ENCODE assay signal across 9 cellular contexts in genomic region chr12:11621797-11622423, GRCh38. TPM values are rescaled to one million over a fixed set of nuclear protein-coding genes. Genes with fewer than 3 reads are reported as not detected.
DNase-seq lines count a peak whose midpoint lies in the region; ATAC-seq and TF ChIP-seq lines count a peak whose summit lies in the region.
"Had no signal": no experiment of that assay in that cellular context is flagged by ENCODE, and none has a peak within 500 bp of the region (broad histone marks: within the 10 kb centered on the region; RNA-seq: fewer than 3 reads in every experiment).

No MANE protein-coding gene starts in this region.

- intact Hi-C loops in MCF 10A (cut with micrococcal nuclease), result no loop called here
- intact Hi-C loops in mammary epithelial cell (cut with micrococcal nuclease), result loop anchor here (1.0 kb wide), 1 partner anchor 411 kb away; no protein-coding TSS in a partner anchor
- intact Hi-C loops in spleen (cut with DNase I; ENCODE audit: low total_unique reads), result no loop called here

- in situ Hi-C loops in mammary epithelial cell (cut with MboI; ENCODE audit: low sequenced_read_pairs in 2 of 2), result no loop called here

- ATAC-seq in effector memory CD8-positive, alpha-beta T cell (replicated peaks), result peak; percentile 54
- no peak for ATAC-seq in HG03432 (IDR thresholded peaks at IDR 0.05; ENCODE audit: unreplicated experiment)

- H3K27ac ChIP-seq in mammary epithelial cell (ENCODE audit: insufficient read depth, low read depth, low read length) (no peak overlapping the region), spleen (no peak overlapping the region)
- H3K27ac ChIP-seq: thoracic aorta had no signal

- no peaks in the 10 kb centered on the region for H3K27me3 ChIP-seq in mammary epithelial cell (ENCODE audit: insufficient read depth, low read length)
- no peaks in the 10 kb centered on the region for H3K27me3 ChIP-seq in spleen (replicated peaks in 1 of 7)

- H3K9me3 ChIP-seq in mammary epithelial cell (replicated peaks; ENCODE audit: insufficient read depth, low read length) (no peaks in the 10 kb centered on the region), spleen (no peaks in the 10 kb centered on the region)
- H3K9me3 ChIP-seq: thoracic aorta had no signal

- no peak overlapping the region for H3K4me2 ChIP-seq in mammary epithelial cell (ENCODE audit: insufficient read depth, low read depth, low read length)

- H2AFZ ChIP-seq in mammary epithelial cell (ENCODE audit: low read depth, low read length), result no peak overlapping the region

- TF ChIP-seq CTCF in MCF 10A (IDR thresholded peaks at IDR 0.05; ENCODE audit: unreplicated experiment), result no peak
- TF ChIP-seq CTCF in mammary epithelial cell (conservative IDR thresholded peaks at IDR 0.05 in 1 of 2, IDR thresholded peaks at IDR 0.05 in 1 of 2; ENCODE audit: extremely low read depth in 1 of 2, insufficient read depth in 1 of 2, low read depth in 1 of 2, low read length in 2 of 2), result no peak
- TF ChIP-seq CTCF in spleen (IDR thresholded peaks at IDR 0.05 in 8 of 11, conservative IDR thresholded peaks at IDR 0.05 in 3 of 11), result peak in 5 of 11 experiments; percentile 8 to 31 (median 22)

- H3K27ac Mint-ChIP-seq in MCF 10A (ENCODE audit: low read depth, unreplicated experiment), result no peak overlapping the region
- peak overlapping the region in 1 of 2 donors; percentile 1 for H3K27ac Mint-ChIP-seq in effector memory CD8-positive, alpha-beta T cell

- H3K9me3 Mint-ChIP-seq in MCF 10A (ENCODE audit: unreplicated experiment), result no peaks in the 10 kb centered on the region
- no peaks in the 10 kb centered on the region for H3K9me3 Mint-ChIP-seq in effector memory CD8-positive, alpha-beta T cell

- H3K9ac ChIP-seq in mammary epithelial cell (ENCODE audit: insufficient read depth, low read length), result no peak overlapping the region

- POLR2A ChIA-PET in MCF 10A (lab: Yijun Ruan, JAX), result interaction anchor here (1.3 kb wide), 1 partner anchor 13 kb away, joined by 3 read pairs; no protein-coding TSS in a partner anchor

- H3K79me2 ChIP-seq in mammary epithelial cell (ENCODE audit: insufficient read depth, low read length), result no peaks in the 10 kb centered on the region

- CTCF ChIA-PET in MCF 10A (lab: Yijun Ruan, JAX), result interaction anchor here (0.6 to 1.2 kb wide), 6 partner anchors 21 to 857 kb away, joined by 3 to 5 read pairs (median 3); no protein-coding TSS in a partner anchor
- CTCF ChIA-PET in mammary epithelial cell (lab: Charles Lee; ENCODE audit: low non-redundant PET), result interaction anchor here (0.6 kb wide), 1 partner anchor 41 kb away, joined by 4 read pairs; no protein-coding TSS in a partner anchor

- no peaks in the 10 kb centered on the region for H3K36me3 ChIP-seq in mammary epithelial cell (ENCODE audit: insufficient read depth, low read length)
- H3K36me3 ChIP-seq in spleen, result no peaks in the 10 kb centered on the region
- H3K36me3 ChIP-seq: thoracic aorta had no signal

- H3K4me1 ChIP-seq in mammary epithelial cell (ENCODE audit: insufficient read depth, low read length), result no peaks in the 10 kb centered on the region
- H3K4me1 ChIP-seq in spleen, result peaks cover 0 to 20% (median 4%) of the 10 kb centered on the region in 6 donors

- no peak overlapping the region for H3K4me3 ChIP-seq in mammary epithelial cell (replicated peaks in 1 of 3; ENCODE audit: insufficient read depth in 1 of 3, low read depth in 2 of 3, low read length in 3 of 3)
- no peak overlapping the region for H3K4me3 ChIP-seq in spleen
- H3K4me3 ChIP-seq: thoracic aorta had no signal

- dilution Hi-C loops in mammary epithelial cell (cut with HindIII; ENCODE audit: low sequenced_read_pairs), result no loop called here

- no peaks in the 10 kb centered on the region for H3K4me1 Mint-ChIP-seq in MCF 10A (ENCODE audit: insufficient read depth, unreplicated experiment)
- H3K4me1 Mint-ChIP-seq in effector memory CD8-positive, alpha-beta T cell (ENCODE audit: low read depth in 2 of 2), result peaks cover 0 to 2% of the 10 kb centered on the region in 2 donors

- no peaks in the 10 kb centered on the region for H3K36me3 Mint-ChIP-seq in MCF 10A (ENCODE audit: insufficient read depth, unreplicated experiment)
- no peaks in the 10 kb centered on the region for H3K36me3 Mint-ChIP-seq in effector memory CD8-positive, alpha-beta T cell (ENCODE audit: insufficient read depth)

- H3K27me3 Mint-ChIP-seq in MCF 10A (ENCODE audit: insufficient read depth, unreplicated experiment), result no peaks in the 10 kb centered on the region
- peaks cover 0 to 8% of the 10 kb centered on the region in 2 donors for H3K27me3 Mint-ChIP-seq in effector memory CD8-positive, alpha-beta T cell

- DNase-seq in MCF 10A (ENCODE audit: unreplicated experiment), result peak; percentile 6
- DNase-seq in mammary epithelial cell, result no peak
- DNase-seq in RPMI8226, result peak; percentile 32
- peak; percentile 4 to 15 (median 6) for DNase-seq in effector memory CD8-positive, alpha-beta T cell
- DNase-seq in stimulated activated CD8-positive, alpha-beta memory T cell treated with anti-CD3 and anti-CD28 coated beads, Interleukin-4, amount 100 ng/mL, for 48 hours, result peak; percentile 27
- no peak for DNase-seq in spleen
- DNase-seq in COLO829 (ENCODE audit: low spot score), result no peak

- no peak for TF ChIP-seq POLR2A in spleen (IDR thresholded peaks at IDR 0.05)

- H4K20me1 ChIP-seq in mammary epithelial cell (ENCODE audit: insufficient read depth, low read length), result no peaks in the 10 kb centered on the region

- BruUV-seq in MCF 10A (replicated peaks; lab: Mats Ljungman, UMichigan) (no TSS peak), mammary epithelial cell (replicated peaks; lab: Mats Ljungman, UMichigan) (no TSS peak)

- WGBS in mammary epithelial cell (ENCODE audit: low coverage, missing lambda C conversion rate), result 78% methylated on average over 5 of the region's 5 CpGs
- WGBS in spleen, 5 donors, result 64 to 79% (median 73%) methylated on average over 5 of the region's 5 CpGs

- H3K4me3 Mint-ChIP-seq in MCF 10A (ENCODE audit: unreplicated experiment), result no peak overlapping the region
- no peak overlapping the region for H3K4me3 Mint-ChIP-seq in effector memory CD8-positive, alpha-beta T cell

RNA-seq across cellular contexts. Expression of gene ETV6, which starts 27.6 kb away (rescaled TPM):
- 16.9 and 19.3 TPM in 2 replicates for total RNA-seq in MCF 10A (2022)
- 10 to 100 TPM; 16.7 to 28.3 TPM for total RNA-seq in mammary epithelial cell
- 6.3 TPM for polyA plus RNA-seq in mammary epithelial cell
- 41.9 TPM for polyA minus RNA-seq in mammary epithelial cell
- total RNA-seq in spleen, result 100 to 1,000 TPM in 1 of 7 donors, 10 to 100 TPM in 6; 45.7 to 116 (median 86.2) TPM
- 10 to 100 TPM in 2 of 3 donors, 1 to 10 TPM in 1; 7.2 to 12.3 (median 10.6) TPM for polyA plus RNA-seq in spleen

Comparison
In these comparisons a context has a peak if more than half of its experiments do, and no peak if none do; other contexts are left out.
1. DNase-seq: peak in MCF 10A (single experiment), RPMI8226 (single experiment), effector memory CD8-positive, alpha-beta T cell (3 of 3) and stimulated activated CD8-positive, alpha-beta memory T cell treated with anti-CD3 and anti-CD28 coated beads, Interleukin-4, amount 100 ng/mL, for 48 hours (single experiment); none in mammary epithelial cell (single experiment), spleen (single experiment) and COLO829 (single experiment).